In the genomic region with DNA sequence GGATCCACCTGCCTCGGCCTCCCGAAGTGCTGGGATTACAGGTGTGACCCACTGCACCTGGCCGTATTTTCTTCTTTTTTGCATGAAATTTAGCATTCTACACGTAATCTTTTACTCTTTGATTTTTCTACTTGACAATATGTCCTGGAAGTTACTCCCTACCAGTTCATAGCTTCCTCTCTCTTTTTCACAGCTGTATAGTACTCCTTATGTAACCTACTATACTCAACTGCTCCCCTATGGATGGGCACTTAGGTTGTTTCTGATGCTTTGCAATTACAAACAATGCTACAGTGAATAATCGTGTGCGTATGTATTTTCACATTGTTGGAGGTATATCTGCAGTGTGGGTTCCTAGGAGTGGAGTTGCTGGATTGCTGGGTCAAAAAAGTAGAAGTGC, we compare ENCODE assay signal across 28 cellular contexts.
"Had no signal": no experiment of that assay in that cellular context is flagged by ENCODE, and none has a peak within 500 bp of the region (broad histone marks: within the 10 kb centered on the region; RNA-seq: fewer than 3 reads in every experiment).

No MANE protein-coding gene starts in this region.

- H3K27ac ChIP-seq: colonic mucosa, coronary artery, dorsolateral prefrontal cortex, epithelial cell of prostate, esophagus muscularis mucosa, esophagus squamous epithelium, foreskin keratinocyte, gastrocnemius medialis, gastroesophageal sphincter, heart left ventricle, heart right ventricle had no signal

- H3K36me3 ChIP-seq: colonic mucosa, esophagus muscularis mucosa, esophagus squamous epithelium, gastrocnemius medialis, gastroesophageal sphincter, heart left ventricle, heart right ventricle had no signal

- FAIRE-seq: colon, endometrium, endothelial cell of umbilical vein, frontal cortex had no signal

- H3K4me1 ChIP-seq: colonic mucosa, esophagus muscularis mucosa, esophagus squamous epithelium, foreskin keratinocyte, gastrocnemius medialis, gastroesophageal sphincter, heart left ventricle, heart right ventricle had no signal

- DNase-seq: colonic mucosa; cortex of kidney; dermis blood vessel endothelial cell; dorsolateral prefrontal cortex; effector CD4-positive, alpha-beta T cell; effector CD8-positive, alpha-beta T cell; effector memory CD4-positive, alpha-beta T cell; effector memory CD8-positive, alpha-beta T cell; endodermal cell; erythroblast; esophagus squamous epithelium; foreskin fibroblast; foreskin keratinocyte; foreskin melanocyte; gastrocnemius medialis; glutamatergic neuron; head of caudate nucleus; heart left ventricle; heart right ventricle had no signal

- H3K9me3 ChIP-seq: colonic mucosa, esophagus squamous epithelium, gastrocnemius medialis had no signal

- H3K4me3 ChIP-seq: colonic mucosa, coronary artery, dorsolateral prefrontal cortex, esophagus muscularis mucosa, esophagus squamous epithelium, gastrocnemius medialis, gastroesophageal sphincter, heart left ventricle, heart right ventricle had no signal

- ATAC-seq: effector memory CD8-positive, alpha-beta T cell; esophagus mucosa; foreskin keratinocyte; gastrocnemius medialis; gastroesophageal sphincter; heart left ventricle; heart right ventricle had no signal

- H3K27me3 ChIP-seq: colonic mucosa, foreskin keratinocyte, gastrocnemius medialis, heart right ventricle had no signal
